In genomic region chr11:69001301-69002081, GRCh38 we compare ENCODE assay signal across 17 cellular contexts. TPM values are rescaled to one million over a fixed set of nuclear protein-coding genes. Genes with fewer than 3 reads are reported as not detected.
A peak's percentile ranks its signal among the peaks of the same experiment; 100 is the strongest.
DNase-seq lines count a peak whose midpoint lies in the region; ATAC-seq and TF ChIP-seq lines count a peak whose summit lies in the region.
"Had no signal": no experiment of that assay in that cellular context is flagged by ENCODE, and none has a peak within 500 bp of the region (broad histone marks: within the 10 kb centered on the region; RNA-seq: fewer than 3 reads in every experiment).

No MANE protein-coding gene starts in this region.

- no peaks in the 10 kb centered on the region for H3K36me3 ChIP-seq in SK-N-MC (ENCODE audit: insufficient read depth, low read length)
- peaks cover 0 to 28% (median 3%) of the 10 kb centered on the region in 3 donors for H3K36me3 ChIP-seq in esophagus squamous epithelium
- H3K36me3 ChIP-seq in muscle layer of duodenum (ENCODE audit: control insufficient read depth in 1 of 2, insufficient read depth in 2 of 2, low read length in 2 of 2): peaks cover 19 to 22% of the 10 kb centered on the region in 2 donors
- H3K36me3 ChIP-seq in testis (ENCODE audit: low read depth, missing control alignments): no peaks in the 10 kb centered on the region

- H3K27me3 ChIP-seq in esophagus squamous epithelium: no peaks in the 10 kb centered on the region
- H3K27me3 ChIP-seq in muscle layer of duodenum (ENCODE audit: low read depth, low read length): no peaks in the 10 kb centered on the region
- no peaks in the 10 kb centered on the region for H3K27me3 ChIP-seq in testis

- H3K4me3 Mint-ChIP-seq in T-cell: no peak overlapping the region
- H3K4me3 Mint-ChIP-seq in stimulated activated memory B cell treated with anti-CD40 and anti-IgM and Interleukin-4, amounts not matched to agents 10 μg/mL and 1 μg/mL and 100 μg/mL, for 72 hours: no peak overlapping the region
- H3K4me3 Mint-ChIP-seq: CD4-positive, alpha-beta memory T cell; IgD-negative memory B cell had no signal

- H3K4me1 Mint-ChIP-seq in T-cell: peaks cover 0 to 6% (median 0%) of the 10 kb centered on the region in 3 donors
- H3K4me1 Mint-ChIP-seq in stimulated activated memory B cell treated with anti-CD40 and anti-IgM and Interleukin-4, amounts not matched to agents 10 μg/mL and 1 μg/mL and 100 μg/mL, for 72 hours: no peaks in the 10 kb centered on the region
- H3K4me1 Mint-ChIP-seq: IgD-negative memory B cell had no signal

- CTCF ChIA-PET in T-cell (lab: Charles Lee): no interaction called here

- no peak for ATAC-seq in T-cell (replicated peaks in 1 of 4)
- no peak for ATAC-seq in stimulated activated memory B cell treated with anti-CD40 and anti-IgM and Interleukin-4, amounts not matched to agents 10 μg/mL and 1 μg/mL and 100 μg/mL, for 72 hours
- ATAC-seq in HG03354 (IDR thresholded peaks at IDR 0.05; ENCODE audit: poor library complexity, severe bottlenecking, unreplicated experiment): no peak
- no peak for ATAC-seq in HG03565 (IDR thresholded peaks at IDR 0.05; ENCODE audit: unreplicated experiment)
- ATAC-seq: stimulated activated naive CD8-positive, alpha-beta T cell treated with anti-CD3 and anti-CD28 coated beads, Interleukin-15, Interleukin-2, amounts not matched to agents 100 U/mL and 50 U/mL, for 24 hours had no signal

- H3K27ac ChIP-seq in SK-N-MC (peak overlapping the region; percentile 58), esophagus squamous epithelium (peak overlapping the region; percentile 60 to 93 (median 88)), muscle layer of duodenum (ENCODE audit: low read length) (peak overlapping the region; percentile 45), testis (peak overlapping the region; percentile 20 to 70)

- DNase-seq in SK-N-MC (ENCODE audit: low read depth, low spot score) (no peak), esophagus squamous epithelium (lab: John Stamatoyannopoulos, UW) (no peak), testis (no peak), T-cell (no peak)
- DNase-seq: CD4-positive, alpha-beta memory T cell; effector memory CD4-positive, alpha-beta T cell; GDM1; NCI-H146; stimulated activated CD4-positive, alpha-beta T cell treated with anti-CD3 and anti-CD28 coated beads, Interleukin-4, amount 100 ng/mL, for 1 hour; stimulated activated naive CD8-positive, alpha-beta T cell treated with anti-CD3 and anti-CD28 coated beads, Interleukin-15, Interleukin-2, amounts not matched to agents 100 U/mL and 50 U/mL, for 24 hours had no signal

- TF ChIP-seq POLR2A in esophagus squamous epithelium (IDR thresholded peaks at IDR 0.05): no peak
- TF ChIP-seq POLR2A in testis (IDR thresholded peaks at IDR 0.05): no peak

- peak overlapping the region; percentile 37 for H3K9ac ChIP-seq in SK-N-MC (ENCODE audit: insufficient read length)

- H3K9me3 Mint-ChIP-seq in T-cell: no peaks in the 10 kb centered on the region
- no peaks in the 10 kb centered on the region for H3K9me3 Mint-ChIP-seq in stimulated activated memory B cell treated with anti-CD40 and anti-IgM and Interleukin-4, amounts not matched to agents 10 μg/mL and 1 μg/mL and 100 μg/mL, for 72 hours
- H3K9me3 Mint-ChIP-seq: CD4-positive, alpha-beta memory T cell; IgD-negative memory B cell had no signal

- H3K9me3 ChIP-seq in SK-N-MC (ENCODE audit: low read depth, low read length): no peaks in the 10 kb centered on the region
- no peaks in the 10 kb centered on the region for H3K9me3 ChIP-seq in esophagus squamous epithelium
- no peaks in the 10 kb centered on the region for H3K9me3 ChIP-seq in muscle layer of duodenum (ENCODE audit: control insufficient read depth in 1 of 2, low read length in 2 of 2)
- H3K9me3 ChIP-seq in testis: no peaks in the 10 kb centered on the region

- WGBS in esophagus squamous epithelium, 2 donors: 56 to 68% methylated on average over 9 to 10 of the region's 23 CpGs
- 74 to 75% methylated on average over 15 to 23 of the region's 23 CpGs for WGBS in testis, 2 donors

- intact Hi-C loops in esophagus squamous epithelium (cut with DNase I) (no loop called here), testis (cut with DNase I; ENCODE audit: low total_unique reads) (loop anchor here (10.0 kb wide), 1 partner anchor 97 kb away; the partner anchor contains the start of genes IGHMBP2 and MRPL21)

- POLR2A ChIA-PET in T-cell (lab: Charles Lee): no interaction called here

- H3K36me3 Mint-ChIP-seq in T-cell: no peaks in the 10 kb centered on the region
- H3K36me3 Mint-ChIP-seq in stimulated activated memory B cell treated with anti-CD40 and anti-IgM and Interleukin-4, amounts not matched to agents 10 μg/mL and 1 μg/mL and 100 μg/mL, for 72 hours: no peaks in the 10 kb centered on the region
- H3K36me3 Mint-ChIP-seq: CD4-positive, alpha-beta memory T cell; IgD-negative memory B cell had no signal

- H3K4me1 ChIP-seq in esophagus squamous epithelium (peaks cover 5 to 88% (median 62%) of the 10 kb centered on the region in 3 donors), muscle layer of duodenum (ENCODE audit: control insufficient read depth in 1 of 2, insufficient read depth in 2 of 2, low read length in 2 of 2) (peaks cover 9 to 79% of the 10 kb centered on the region in 2 donors), testis (peaks cover 14% of the 10 kb centered on the region)

- TF ChIP-seq CTCF in esophagus squamous epithelium (IDR thresholded peaks at IDR 0.05): no peak
- no peak for TF ChIP-seq CTCF in testis (IDR thresholded peaks at IDR 0.05)

- H3K4me3 ChIP-seq in SK-N-MC (no peak overlapping the region), esophagus squamous epithelium (peak overlapping the region in 1 of 4 donors; percentile 2), muscle layer of duodenum (ENCODE audit: low read depth in 1 of 2, low read length in 2 of 2) (peak overlapping the region in 1 of 2 donors; percentile 23), testis (no peak overlapping the region)

- H3K27ac Mint-ChIP-seq in T-cell: no peak overlapping the region
- no peak overlapping the region for H3K27ac Mint-ChIP-seq in stimulated activated memory B cell treated with anti-CD40 and anti-IgM and Interleukin-4, amounts not matched to agents 10 μg/mL and 1 μg/mL and 100 μg/mL, for 72 hours
- H3K27ac Mint-ChIP-seq: CD4-positive, alpha-beta memory T cell; IgD-negative memory B cell had no signal

- peaks cover 5 to 17% of the 10 kb centered on the region in 2 donors for H3K27me3 Mint-ChIP-seq in T-cell
- H3K27me3 Mint-ChIP-seq in stimulated activated memory B cell treated with anti-CD40 and anti-IgM and Interleukin-4, amounts not matched to agents 10 μg/mL and 1 μg/mL and 100 μg/mL, for 72 hours: peaks cover 90% of the 10 kb centered on the region

RNA-seq across cellular contexts. Expression of gene MRGPRF, which starts 11.6 kb away (rescaled TPM):
- 10 to 100 TPM in 1 of 4 donors, 1 to 10 TPM in 3; 1.3 to 14.3 (median 6.1) TPM for total RNA-seq in esophagus squamous epithelium
- total RNA-seq in testis: 10 to 100 TPM in 1 of 2 donors, 1 to 10 TPM in 1; 10.0 to 12.2 TPM
- 21.1 TPM for polyA plus RNA-seq in testis (ENCODE audit: insufficient read depth, low read depth, low replicate concordance)
- total RNA-seq in T-cell: not detected
- total RNA-seq: activated CD8-positive, alpha-beta memory T cell treated with anti-CD3 and anti-CD28 coated beads for 36 hours; CD4-positive, alpha-beta memory T cell had no signal
- polyA plus RNA-seq: CD4-positive, alpha-beta memory T cell; IgD-negative memory B cell had no signal

RNA-seq across cellular contexts. Expression of gene MRGPRD, which starts 20.7 kb away (rescaled TPM):
- total RNA-seq in esophagus squamous epithelium (not detected), testis (not detected), T-cell (not detected)
- polyA plus RNA-seq in testis (ENCODE audit: insufficient read depth, low read depth, low replicate concordance): not detected
- total RNA-seq: activated CD8-positive, alpha-beta memory T cell treated with anti-CD3 and anti-CD28 coated beads for 36 hours; CD4-positive, alpha-beta memory T cell; left colon had no signal
- polyA plus RNA-seq: IgD-negative memory B cell had no signal

RNA-seq across cellular contexts. Expression of gene TPCN2, which starts 47.2 kb away (rescaled TPM):
- total RNA-seq in esophagus squamous epithelium (10 to 100 TPM in 2 of 4 donors, 1 to 10 TPM in 2; 7.9 to 12.0 (median 9.1) TPM), testis (10 to 100 TPM; 28.4 to 32.5 TPM), T-cell (10 to 100 TPM; 14.9 to 34.3 (median 19.4) TPM)
- polyA plus RNA-seq in testis (ENCODE audit: insufficient read depth, low read depth, low replicate concordance): 12.9 TPM
